Comparison of ENCODE assay signal across 8 cellular contexts in the genomic region with DNA sequence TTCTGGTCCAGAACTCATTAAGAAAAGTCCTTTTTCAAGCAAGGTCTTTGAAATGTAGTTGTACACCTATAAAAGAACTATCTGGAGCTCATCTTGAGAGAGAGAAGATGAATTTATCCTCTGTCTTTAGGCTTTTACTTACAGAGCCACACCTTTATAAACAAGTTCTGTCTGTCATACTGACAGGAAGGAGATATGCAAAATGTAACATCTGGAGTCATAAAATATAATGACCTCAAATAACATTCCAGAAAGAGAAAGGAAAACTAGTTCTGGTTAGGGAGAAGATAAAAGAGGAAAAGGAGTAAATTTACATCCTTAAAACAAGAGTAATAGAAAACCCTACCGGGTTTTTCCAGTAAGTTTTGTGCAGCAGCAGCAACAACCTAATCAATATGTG. TPM values are rescaled to one million over a fixed set of nuclear protein-coding genes. Genes with fewer than 3 reads are reported as not detected.
DNase-seq lines count a peak whose midpoint lies in the region; ATAC-seq and TF ChIP-seq lines count a peak whose summit lies in the region.

No MANE protein-coding gene starts in this region.

- 29 to 68% (median 57%) methylated on average over 1 of the region's 1 CpG for WGBS in stomach, 5 donors
- 82% methylated on average over 1 of the region's 1 CpG for WGBS in SK-N-SH (ENCODE audit: low lambda C conversion rate)

- H3F3A ChIP-seq in SK-N-SH (replicated peaks; ENCODE audit: insufficient read depth) = no peaks in the 10 kb centered on the region

- CTCF ChIA-PET in activated CD8-positive, alpha-beta T cell treated with anti-CD3 and anti-CD28 coated beads, Interleukin-2, amount 10 ng/mL, durations not matched to agents 7 days and 5 days (lab: Charles Lee) = interaction anchor here (1.5 to 2.7 kb wide), 2 partner anchors 716 to 718 kb away, joined by 5 to 8 read pairs; no protein-coding TSS in a partner anchor
- CTCF ChIA-PET in SK-N-SH (lab: Yijun Ruan, JAX) = no interaction called here

- no peaks in the 10 kb centered on the region for H3K36me3 Mint-ChIP-seq in activated T-cell treated with anti-CD3 and anti-CD28 coated beads, Interleukin-2, amount 50 U/mL, for 4 hours (ENCODE audit: insufficient read depth)
- H3K36me3 Mint-ChIP-seq in activated CD8-positive, alpha-beta T cell treated with anti-CD3 and anti-CD28 coated beads, Interleukin-2, amount 10 ng/mL, durations not matched to agents 7 days and 5 days (ENCODE audit: low read depth) = no peaks in the 10 kb centered on the region

- peak overlapping the region in 3 of 5 donors; percentile 70 to 88 (median 78) for H3K27ac ChIP-seq in stomach
- H3K27ac ChIP-seq in SK-N-SH (ENCODE audit: low read depth in 2 of 2, low read length in 1 of 2) = no peak overlapping the region

- H3K27me3 Mint-ChIP-seq in activated T-cell treated with anti-CD3 and anti-CD28 coated beads, Interleukin-2, amount 50 U/mL, for 4 hours (ENCODE audit: low read depth) = peaks cover 22% of the 10 kb centered on the region
- peaks cover 38% of the 10 kb centered on the region for H3K27me3 Mint-ChIP-seq in activated CD8-positive, alpha-beta T cell treated with anti-CD3 and anti-CD28 coated beads, Interleukin-2, amount 10 ng/mL, durations not matched to agents 7 days and 5 days (ENCODE audit: low read depth)

- intact Hi-C loops in stomach (cut with DNase I; ENCODE audit: low total_unique reads) = loop anchor here (5.0 kb wide), 1 partner anchor 717 kb away; no protein-coding TSS in a partner anchor

- peak overlapping the region; percentile 89 for H3K4me3 Mint-ChIP-seq in activated T-cell treated with anti-CD3 and anti-CD28 coated beads, Interleukin-2, amount 50 U/mL, for 4 hours
- H3K4me3 Mint-ChIP-seq in activated CD8-positive, alpha-beta T cell treated with anti-CD3 and anti-CD28 coated beads, Interleukin-2, amount 10 ng/mL, durations not matched to agents 7 days and 5 days = peak overlapping the region; percentile 84

- TF ChIP-seq POLR2A in stomach (IDR thresholded peaks at IDR 0.05) = no peak

- peaks cover 16% of the 10 kb centered on the region for H3K4me1 Mint-ChIP-seq in activated T-cell treated with anti-CD3 and anti-CD28 coated beads, Interleukin-2, amount 50 U/mL, for 4 hours (ENCODE audit: low read depth)
- peaks cover 17% of the 10 kb centered on the region for H3K4me1 Mint-ChIP-seq in activated CD8-positive, alpha-beta T cell treated with anti-CD3 and anti-CD28 coated beads, Interleukin-2, amount 10 ng/mL, durations not matched to agents 7 days and 5 days (ENCODE audit: low read depth)

- no peak overlapping the region for H3K27ac Mint-ChIP-seq in activated CD8-positive, alpha-beta T cell treated with anti-CD3 and anti-CD28 coated beads, Interleukin-2, amount 10 ng/mL, durations not matched to agents 7 days and 5 days

- TF ChIP-seq EP300 in stomach (IDR thresholded peaks at IDR 0.05) (no peak), SK-N-SH (IDR thresholded peaks at IDR 0.05; ENCODE audit: borderline replicate concordance in 1 of 2, low read depth in 1 of 2, low read length in 1 of 2) (no peak)

- TF ChIP-seq RAD21 in SK-N-SH (IDR thresholded peaks at IDR 0.05; ENCODE audit: low read length) = no peak

- no peak for ATAC-seq in activated T-cell treated with anti-CD3 and anti-CD28 coated beads, Interleukin-2, amount 50 U/mL, for 4 hours
- no peak for ATAC-seq in activated CD8-positive, alpha-beta T cell treated with anti-CD3 and anti-CD28 coated beads, Interleukin-2, amount 10 ng/mL, durations not matched to agents 7 days and 5 days

- no peaks in the 10 kb centered on the region for H3K4me1 ChIP-seq in iPS-15b (ENCODE audit: control insufficient read depth, insufficient read depth, low read length)
- peaks cover 7 to 36% (median 26%) of the 10 kb centered on the region in 4 donors for H3K4me1 ChIP-seq in stomach
- H3K4me1 ChIP-seq in SK-N-SH (ENCODE audit: control insufficient read depth in 1 of 2, insufficient read depth in 2 of 2, low read depth in 1 of 2, low read length in 1 of 2) = peaks cover 0 to 9% of the 10 kb centered on the region in 2 experiments; a peak in 2 of 4 replicates

- H3K9me3 Mint-ChIP-seq in activated T-cell treated with anti-CD3 and anti-CD28 coated beads, Interleukin-2, amount 50 U/mL, for 4 hours = no peaks in the 10 kb centered on the region
- H3K9me3 Mint-ChIP-seq in activated CD8-positive, alpha-beta T cell treated with anti-CD3 and anti-CD28 coated beads, Interleukin-2, amount 10 ng/mL, durations not matched to agents 7 days and 5 days (ENCODE audit: insufficient read depth) = no peaks in the 10 kb centered on the region

- H3K27me3 ChIP-seq in iPS-15b (ENCODE audit: control insufficient read depth, insufficient read depth, low read length) (peaks cover 56% of the 10 kb centered on the region), stomach (peaks cover 4 to 38% (median 23%) of the 10 kb centered on the region in 3 donors), SK-N-SH (ENCODE audit: insufficient read depth) (peaks cover 26% of the 10 kb centered on the region)

- H3K4me2 ChIP-seq in SK-N-SH = no peak overlapping the region

- H3K36me3 ChIP-seq in iPS-15b (ENCODE audit: control insufficient read depth, insufficient read depth, low read length) (no peaks in the 10 kb centered on the region), stomach (no peaks in the 10 kb centered on the region), SK-N-SH (replicated peaks in 1 of 2; ENCODE audit: control insufficient read depth in 1 of 2, insufficient read depth in 2 of 2, low read length in 1 of 2) (no peaks in the 10 kb centered on the region)

- no peaks in the 10 kb centered on the region for H3K79me2 ChIP-seq in SK-N-SH (ENCODE audit: insufficient read depth)

- DNase-seq in activated T-cell treated with anti-CD3 and anti-CD28 coated beads, Interleukin-2, amount 50 U/mL, for 4 hours = no peak
- DNase-seq in activated T-cell treated with anti-CD3 and anti-CD28 coated beads for 4 hours = no peak
- DNase-seq in activated CD8-positive, alpha-beta T cell treated with anti-CD3 and anti-CD28 coated beads, Interleukin-2, amount 10 ng/mL, durations not matched to agents 7 days and 5 days = no peak
- no peak for DNase-seq in stomach
- DNase-seq in NCI-H69 (lab: John Stamatoyannopoulos, UW) = no peak
- DNase-seq in UCSD-AML1 (lab: John Stamatoyannopoulos, UW; ENCODE audit: unreplicated experiment) = no peak
- DNase-seq in SK-N-SH = no peak

- H3K4me3 ChIP-seq in iPS-15b (ENCODE audit: low read depth, low read length) = peak overlapping the region; percentile 68
- peak overlapping the region in 3 of 4 donors; percentile 64 to 70 (median 65) for H3K4me3 ChIP-seq in stomach
- H3K4me3 ChIP-seq in SK-N-SH (ENCODE audit: low read depth in 2 of 2, low read length in 1 of 2) = no peak overlapping the region

- POLR2A ChIA-PET in activated CD8-positive, alpha-beta T cell treated with anti-CD3 and anti-CD28 coated beads, Interleukin-2, amount 10 ng/mL, durations not matched to agents 7 days and 5 days (lab: Charles Lee) = no interaction called here
- POLR2A ChIA-PET in SK-N-SH (lab: Yijun Ruan, JAX) = no interaction called here

- no peak overlapping the region for H2AFZ ChIP-seq in SK-N-SH (ENCODE audit: low read depth)

- no peaks in the 10 kb centered on the region for H4K20me1 ChIP-seq in SK-N-SH (ENCODE audit: insufficient read depth)

- H3K9ac ChIP-seq in iPS-15b (ENCODE audit: low read depth, low read length) = no peak overlapping the region
- H3K9ac ChIP-seq in SK-N-SH = no peak overlapping the region

- H3K9me3 ChIP-seq in iPS-15b (ENCODE audit: control insufficient read depth, insufficient read depth, low read length) (no peaks in the 10 kb centered on the region), stomach (no peaks in the 10 kb centered on the region), SK-N-SH (no peaks in the 10 kb centered on the region)

- TF ChIP-seq CTCF in stomach (IDR thresholded peaks at IDR 0.05) (no peak), SK-N-SH (IDR thresholded peaks at IDR 0.05) (no peak)

- no peaks in the 10 kb centered on the region for H3K9me2 ChIP-seq in SK-N-SH

TF ChIP-seq in SK-N-SH, 30 proteins besides CTCF, POLR2A, EP300 and RAD21:
- TF ChIP-seq FOSL2 (IDR thresholded peaks at IDR 0.05; ENCODE audit: borderline replicate concordance, low read depth) = no peak
- TF ChIP-seq RXRA (IDR thresholded peaks at IDR 0.05; ENCODE audit: borderline replicate concordance, low read depth) = no peak

RNA-seq across cellular contexts. Expression of a gene that starts 1.3 kb away (rescaled TPM):
- total RNA-seq in activated T-cell treated with anti-CD3 and anti-CD28 coated beads, Interleukin-2, amount 50 U/mL, for 4 hours = 10 to 100 TPM; 93.2 to 99.0 (median 93.4) TPM
- 10 to 100 TPM; 43.7 to 44.7 TPM for total RNA-seq in activated CD8-positive, alpha-beta T cell treated with anti-CD3 and anti-CD28 coated beads, Interleukin-2, amount 10 ng/mL, durations not matched to agents 7 days and 5 days
- 10 to 100 TPM in 4 of 5 donors, 1 to 10 TPM in 1; 4.1 to 96.9 (median 40.2) TPM for total RNA-seq in stomach
- 1 to 10 TPM; 1.4 to 2.6 (median 2.1) TPM for polyA plus RNA-seq in stomach
- 0.06 and 0.08 TPM in 2 replicates for polyA plus RNA-seq in SK-N-SH (2012; rRNA removed)
- polyA plus RNA-seq in SK-N-SH (2012; cell fraction: cytosol; rRNA removed) = 0.10 and 0.20 TPM in 2 replicates
- 0.04 and 0.27 TPM in 2 replicates for polyA plus RNA-seq in SK-N-SH (2012; cell fraction: nucleus; rRNA removed)

Comparison
In these comparisons a context has a peak if more than half of its experiments do, and no peak if none do; other contexts are left out.
1. H3K4me3 ChIP-seq: peak in iPS-15b (single experiment) and stomach (3 of 4); none in SK-N-SH (0 of 2).
2. H3K27ac ChIP-seq: peak in stomach (3 of 5); none in SK-N-SH (0 of 2).